In the genomic region with DNA sequence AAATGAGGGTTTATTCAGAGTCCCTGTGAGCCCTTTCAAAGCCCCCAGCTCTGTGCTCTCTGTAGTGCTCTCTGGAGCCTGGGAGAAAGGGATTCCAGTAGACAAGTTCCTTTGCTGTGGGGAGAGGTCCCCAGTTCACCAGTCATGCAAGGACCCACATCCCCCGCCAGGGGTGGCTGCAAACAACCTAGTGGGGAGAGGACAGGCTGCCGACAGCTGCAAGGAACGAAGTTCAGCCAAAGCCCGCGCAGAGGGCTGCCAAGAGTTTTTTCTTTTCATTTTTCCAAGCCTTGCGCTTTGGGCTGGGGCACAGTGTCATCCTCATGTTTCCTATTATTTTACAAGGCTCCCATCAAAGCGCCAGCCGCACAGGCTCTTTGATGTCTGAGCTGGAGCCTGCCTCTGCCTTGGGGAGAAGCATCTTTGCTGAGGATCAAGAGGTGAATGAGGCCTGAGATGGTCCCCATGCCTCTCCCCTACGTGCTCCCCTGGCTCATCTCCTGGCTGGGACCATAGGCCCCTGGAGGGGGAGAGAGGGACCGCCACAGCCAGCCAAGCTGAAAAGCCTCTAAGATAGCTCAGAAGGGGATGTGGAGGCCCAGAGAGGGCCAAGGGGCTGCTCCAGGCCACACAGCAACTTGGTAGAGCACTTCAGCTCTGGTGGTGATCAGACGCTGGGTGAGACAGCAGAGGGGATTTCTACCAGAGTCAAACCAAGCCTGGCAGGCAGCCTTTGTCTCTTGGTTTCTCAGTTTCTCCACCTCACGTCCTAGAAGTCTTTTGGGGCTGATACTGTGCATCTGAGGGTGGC, we compare ENCODE assay signal across 9 cellular contexts. TPM values are rescaled to one million over a fixed set of nuclear protein-coding genes. Genes with fewer than 3 reads are reported as not detected.
DNase-seq lines count a peak whose midpoint lies in the region; ATAC-seq and TF ChIP-seq lines count a peak whose summit lies in the region.
"Had no signal": no experiment of that assay in that cellular context is flagged by ENCODE, and none has a peak within 500 bp of the region (broad histone marks: within the 10 kb centered on the region; RNA-seq: fewer than 3 reads in every experiment).

No MANE protein-coding gene starts in this region.

- DNase-seq in Peyer's patch (peak; percentile 19 to 78 (median 71)), heart right ventricle (peak; percentile 72 to 83), smooth muscle cell (lab: John Stamatoyannopoulos, UW; ENCODE audit: unreplicated experiment) (no peak), dedifferentiated amniotic fluid mesenchymal stem cell (ENCODE audit: extremely low spot score) (no peak), NCI-H748 treated with DMSO at 0.1 percent for 48 hours (lab: John Stamatoyannopoulos, UW) (no peak)
- DNase-seq: stimulated activated naive B cell treated with anti-CD40 and anti-IgM and Interleukin-4, amounts not matched to agents 10 μg/mL and 1 μg/mL and 100 μg/mL, for 72 hours had no signal

- H3K36me3 ChIP-seq in Peyer's patch (no peaks in the 10 kb centered on the region), heart right ventricle (no peaks in the 10 kb centered on the region), smooth muscle cell (ENCODE audit: low read depth) (no peaks in the 10 kb centered on the region)

- peak in 5 of 6 experiments; percentile 22 to 72 (median 70) for TF ChIP-seq CTCF in Peyer's patch (IDR thresholded peaks at IDR 0.05)
- TF ChIP-seq CTCF in heart right ventricle (IDR thresholded peaks at IDR 0.05) = peak; percentile 71 to 94 (median 82)
- TF ChIP-seq CTCF in smooth muscle cell (IDR thresholded peaks at IDR 0.05; ENCODE audit: borderline replicate concordance, insufficient read depth, poor library complexity, severe bottlenecking) = peak; percentile 30

- H3K79me2 ChIP-seq in smooth muscle cell (ENCODE audit: low read depth) = no peaks in the 10 kb centered on the region

- no peak for TF ChIP-seq POLR2A in Peyer's patch (IDR thresholded peaks at IDR 0.05)

- H3K27ac ChIP-seq in Peyer's patch = peak overlapping the region; percentile 51 to 86 (median 66)
- H3K27ac ChIP-seq in heart right ventricle = peak overlapping the region in 9 of 10 donors; percentile 3 to 90 (median 74)
- H3K27ac ChIP-seq in smooth muscle cell (ENCODE audit: low read depth) = peak overlapping the region; percentile 96

- peaks cover 0 to 60% (median 5%) of the 10 kb centered on the region in 4 donors for H3K4me1 ChIP-seq in Peyer's patch
- H3K4me1 ChIP-seq in heart right ventricle = peaks cover 34 to 65% (median 58%) of the 10 kb centered on the region in 9 donors
- peaks cover 28% of the 10 kb centered on the region for H3K4me1 ChIP-seq in smooth muscle cell (ENCODE audit: low read depth)

- H3K27me3 ChIP-seq in Peyer's patch (no peaks in the 10 kb centered on the region), heart right ventricle (no peaks in the 10 kb centered on the region), smooth muscle cell (ENCODE audit: low read depth) (no peaks in the 10 kb centered on the region)

- 31 to 38% methylated on average over 12 of the region's 12 CpGs for WGBS in heart right ventricle, 2 donors
- 32% methylated on average over 12 of the region's 12 CpGs for WGBS in smooth muscle cell (ENCODE audit: low lambda C conversion rate)

- peak overlapping the region; percentile 45 for H3K4me2 ChIP-seq in smooth muscle cell

- H3K4me3 ChIP-seq in Peyer's patch = peak overlapping the region in 2 of 4 donors; percentile 19 to 22
- H3K4me3 ChIP-seq in heart right ventricle = no peak overlapping the region
- H3K4me3 ChIP-seq in smooth muscle cell = no peak overlapping the region

- H4K20me1 ChIP-seq in smooth muscle cell (ENCODE audit: low read depth) = no peaks in the 10 kb centered on the region

- H2AFZ ChIP-seq in smooth muscle cell (ENCODE audit: low read depth) = peak overlapping the region; percentile 33

- ATAC-seq in GM19463 (IDR thresholded peaks at IDR 0.05; ENCODE audit: unreplicated experiment) (peak; percentile 79), heart right ventricle (peak; percentile 65 to 90 (median 83)), HG03039 (IDR thresholded peaks at IDR 0.05; ENCODE audit: unreplicated experiment) (no peak)
- no peak for ATAC-seq in activated CD4-positive, CD25-positive, alpha-beta regulatory T cell treated with anti-CD3 and anti-CD28 coated beads, Interleukin-2, amount 50 U/mL, for 24 hours

- H3K9ac ChIP-seq in smooth muscle cell (ENCODE audit: low read depth) = peak overlapping the region; percentile 31

- intact Hi-C loops in heart right ventricle (cut with DNase I) = loop anchor here in 9 of 10 donors (1.0 to 10.0 kb wide), 8 partner anchors 37 to 67 kb away; partner anchors contain the start of gene SYNPO (in 2 of the 9)

- H3F3A ChIP-seq in smooth muscle cell (ENCODE audit: low read depth) = peaks cover 32% of the 10 kb centered on the region

- H3K9me3 ChIP-seq in Peyer's patch = no peaks in the 10 kb centered on the region
- H3K9me3 ChIP-seq in heart right ventricle = no peaks in the 10 kb centered on the region
- no peaks in the 10 kb centered on the region for H3K9me3 ChIP-seq in smooth muscle cell (replicated peaks; ENCODE audit: low read depth)

RNA-seq across cellular contexts. Expression of gene SYNPO, which starts 50.5 kb away (rescaled TPM):
- total RNA-seq in Peyer's patch (10 to 100 TPM; 28.1 to 93.3 (median 75.8) TPM), heart right ventricle (100 to 1,000 TPM; 589 to 777 (median 703) TPM), smooth muscle cell (30.5 and 46.4 TPM in 2 replicates)
- polyA plus RNA-seq in heart right ventricle (100 to 1,000 TPM; 129 to 344 TPM), smooth muscle cell (34.2 and 36.9 TPM in 2 replicates)

Comparison
In these comparisons a context has a peak if more than half of its experiments do, and no peak if none do; other contexts are left out.
1. ATAC-seq: peak in GM19463 (single experiment) and heart right ventricle (8 of 8); none in activated CD4-positive, CD25-positive, alpha-beta regulatory T cell treated with anti-CD3 and anti-CD28 coated beads, Interleukin-2, amount 50 U/mL, for 24 hours (0 of 2) and HG03039 (single experiment).
2. DNase-seq: peak in Peyer's patch (3 of 3) and heart right ventricle (2 of 2); none in smooth muscle cell (single experiment), dedifferentiated amniotic fluid mesenchymal stem cell (single experiment) and NCI-H748 treated with DMSO at 0.1 percent for 48 hours (single experiment).
3. CTCF ChIP-seq: peak in every context shown above with its lines; median percentile 82 in heart right ventricle; 70 in Peyer's patch; 30 in smooth muscle cell.
4. RNA of gene SYNPO, which starts 50.5 kb away (total RNA-seq): 589 to 777 TPM in heart right ventricle; 28.1 to 93.3 TPM in Peyer's patch and 30.5 to 46.4 TPM in smooth muscle cell; every median in the first group is over 4 times any median in the second.
5. Peak in every context shown above with its lines, with median percentiles within 50 percentile points of each other: H3K27ac ChIP-seq.